In the genomic region with DNA sequence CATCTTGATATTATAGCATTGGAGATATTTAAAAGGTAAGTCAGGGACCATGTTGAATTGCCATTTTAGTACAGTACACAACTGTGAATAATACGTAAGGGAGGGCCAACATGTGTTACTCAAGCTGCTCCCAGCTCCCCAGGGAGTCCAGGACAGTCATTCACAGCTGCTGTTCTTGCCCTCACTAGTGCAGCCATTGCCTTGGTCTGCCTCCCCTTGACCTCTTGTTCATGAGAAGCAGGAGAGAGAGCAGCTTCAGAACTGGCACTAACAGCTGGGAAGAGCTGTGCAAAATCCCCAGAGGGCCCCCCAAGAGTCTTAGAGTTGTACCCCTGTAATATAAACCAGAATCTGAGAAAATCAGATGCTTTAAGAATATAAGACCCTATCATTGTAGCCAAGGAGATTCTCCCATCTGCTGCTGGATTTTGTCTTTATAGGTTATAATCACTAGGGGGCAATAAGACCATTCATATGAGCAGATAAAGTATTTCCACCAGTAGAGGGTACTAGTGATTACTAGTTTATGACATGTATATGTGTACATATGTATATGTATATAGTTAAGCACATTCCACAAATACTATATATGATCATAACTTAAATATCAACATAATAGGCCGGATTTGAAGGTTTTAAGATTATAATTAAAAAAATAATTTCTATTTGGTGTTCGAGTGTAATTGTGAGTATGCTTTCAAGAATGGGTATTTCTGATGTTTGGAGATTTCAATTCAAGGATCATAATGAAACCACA, we compare ENCODE assay signal across 9 cellular contexts. TPM values are rescaled to one million over a fixed set of nuclear protein-coding genes. Genes with fewer than 3 reads are reported as not detected.
A peak's percentile ranks its signal among the peaks of the same experiment; 100 is the strongest.
DNase-seq lines count a peak whose midpoint lies in the region; ATAC-seq and TF ChIP-seq lines count a peak whose summit lies in the region.
"Had no signal": no experiment of that assay in that cellular context is flagged by ENCODE, and none has a peak within 500 bp of the region (broad histone marks: within the 10 kb centered on the region; RNA-seq: fewer than 3 reads in every experiment).

No MANE protein-coding gene starts in this region.

- H2AFZ ChIP-seq in SU-DHL-6 (ENCODE audit: low read depth, low read length, severe bottlenecking) (no peak overlapping the region), osteoblast (ENCODE audit: low read length) (no peak overlapping the region)

- no peaks in the 10 kb centered on the region for H3K4me1 ChIP-seq in osteoblast (ENCODE audit: insufficient read depth, low read length)

- H3K9me3 ChIP-seq in SU-DHL-6 (ENCODE audit: insufficient read depth, low read length) (no peaks in the 10 kb centered on the region), osteoblast (ENCODE audit: low read depth, low read length) (no peaks in the 10 kb centered on the region)

- ATAC-seq in GM21576 (IDR thresholded peaks at IDR 0.05; ENCODE audit: unreplicated experiment) (peak; percentile 72), HG03457 (IDR thresholded peaks at IDR 0.05; ENCODE audit: unreplicated experiment) (no peak), GM19328 (IDR thresholded peaks at IDR 0.05; ENCODE audit: unreplicated experiment) (no peak)

- no peaks in the 10 kb centered on the region for H3K9me2 ChIP-seq in SU-DHL-6 (replicated peaks; ENCODE audit: insufficient read depth, low read length)

- H3K4me3 ChIP-seq in SU-DHL-6 (ENCODE audit: insufficient read depth, low read length, poor library complexity, severe bottlenecking) (no peak overlapping the region), osteoblast (ENCODE audit: insufficient read depth, low read length) (no peak overlapping the region)
- H3K4me3 ChIP-seq: skin epidermis had no signal

- H3K27ac ChIP-seq in SU-DHL-6 (ENCODE audit: low read depth, low read length) (no peak overlapping the region), osteoblast (ENCODE audit: low read depth, low read length) (no peak overlapping the region)
- H3K27ac ChIP-seq: skin epidermis had no signal

- DNase-seq in DMS153 (lab: John Stamatoyannopoulos, UW), result peak; percentile 26
- peak; percentile 38 to 75 (median 49) for DNase-seq in NCI-H1417 (lab: John Stamatoyannopoulos, UW)
- DNase-seq in fibroblast of peridontal ligament (ENCODE audit: extremely low read depth), result peak; percentile 75
- peak; percentile 84 for DNase-seq in osteoblast (ENCODE audit: insufficient read length, low spot score, missing footprints)

- H3K27me3 ChIP-seq in SU-DHL-6 (ENCODE audit: low read length), result no peaks in the 10 kb centered on the region
- H3K27me3 ChIP-seq in osteoblast (ENCODE audit: insufficient read depth, low read length), result no peaks in the 10 kb centered on the region

- H3K4me2 ChIP-seq in SU-DHL-6 (ENCODE audit: low read depth, low read length, poor library complexity, severe bottlenecking), result no peak overlapping the region
- no peak overlapping the region for H3K4me2 ChIP-seq in osteoblast (ENCODE audit: insufficient read depth, low read length)

- TF ChIP-seq CTCF in SU-DHL-6 (IDR thresholded peaks at IDR 0.05; ENCODE audit: insufficient read depth, low read length, poor library complexity, severe bottlenecking) (peak; percentile 96), osteoblast (IDR thresholded peaks at IDR 0.05; ENCODE audit: extremely low read depth, low read depth, low read length) (peak; percentile 85)

- H3K79me2 ChIP-seq in SU-DHL-6 (ENCODE audit: insufficient read depth, low read length) (no peaks in the 10 kb centered on the region), osteoblast (ENCODE audit: insufficient read depth, low read length) (no peaks in the 10 kb centered on the region)

- peaks cover 6% of the 10 kb centered on the region; the same call in 1 of the 2 replicates for H3F3A ChIP-seq in SU-DHL-6 (ENCODE audit: insufficient read depth)

- no peaks in the 10 kb centered on the region; the same call in 1 of the 2 replicates for H4K20me1 ChIP-seq in SU-DHL-6 (ENCODE audit: low read depth, low read length)
- H4K20me1 ChIP-seq in osteoblast (ENCODE audit: insufficient read depth, low read length), result no peaks in the 10 kb centered on the region

- H3K36me3 ChIP-seq in SU-DHL-6 (ENCODE audit: low read length), result peaks cover 12% of the 10 kb centered on the region
- peaks cover 5% of the 10 kb centered on the region for H3K36me3 ChIP-seq in osteoblast (ENCODE audit: insufficient read depth, low read length)

- no peak overlapping the region for H3K9ac ChIP-seq in SU-DHL-6 (ENCODE audit: low read length)

RNA-seq across cellular contexts. Expression of gene TCEANC2, which starts 16.6 kb away (rescaled TPM):
- total RNA-seq in osteoblast, result 2.5 and 3.2 TPM in 2 replicates

RNA-seq across cellular contexts. Expression of gene TMEM59, which starts 17.0 kb away (rescaled TPM):
- 356 and 365 TPM in 2 replicates for total RNA-seq in osteoblast

RNA-seq across cellular contexts. Expression of gene LDLRAD1, which starts 52.0 kb away (rescaled TPM):
- not detected in 2 replicates for total RNA-seq in osteoblast

Comparison
In these comparisons a context has a peak if more than half of its experiments do, and no peak if none do; other contexts are left out.
1. DNase-seq: peak in every context shown above with its lines; median percentile 84 in osteoblast; 75 in fibroblast of peridontal ligament; 49 in NCI-H1417; 26 in DMS153.